8 cellular contexts compared by ENCODE assay signal in genomic region chr7:27165655-27166474, GRCh38. TPM values are rescaled to one million over a fixed set of nuclear protein-coding genes. Genes with fewer than 3 reads are reported as not detected.
DNase-seq lines count a peak whose midpoint lies in the region; ATAC-seq and TF ChIP-seq lines count a peak whose summit lies in the region.

No MANE protein-coding gene starts in this region.

- H3K4me2 ChIP-seq in mammary epithelial cell (ENCODE audit: insufficient read depth, low read depth, low read length), result no peak overlapping the region

- DNase-seq in AG04450 (ENCODE audit: low read depth, low spot score) (no peak), HFFc6 (peak; percentile 64), mammary epithelial cell (no peak), occipital lobe (lab: John Stamatoyannopoulos, UW) (no peak), NCI-H226 (no peak), endodermal cell (no peak)
- peak in 3 of 9 donors; percentile 17 to 42 (median 37) for DNase-seq in naive thymus-derived CD4-positive, alpha-beta T cell

- in situ Hi-C loops in mammary epithelial cell (cut with MboI; ENCODE audit: low sequenced_read_pairs in 2 of 2), result loop anchor here in 1 of 2 donors (25.0 kb wide), 2 partner anchors 1079 to 1279 kb away; no protein-coding TSS in a partner anchor

- WGBS in mammary epithelial cell (ENCODE audit: low coverage, missing lambda C conversion rate), result 52% methylated on average over 30 of the region's 58 CpGs
- 10 to 18% methylated on average over 30 to 56 of the region's 58 CpGs for WGBS in endodermal cell (ENCODE audit: insufficient coverage in 1 of 2, insufficient read length in 1 of 2), 2 experiments

- TF ChIP-seq CTCF in AG04450 (IDR thresholded peaks at IDR 0.05; ENCODE audit: low read depth, low read length) (no peak), HFFc6 (IDR thresholded peaks at IDR 0.05) (no peak), mammary epithelial cell (conservative IDR thresholded peaks at IDR 0.05 in 1 of 2, IDR thresholded peaks at IDR 0.05 in 1 of 2; ENCODE audit: extremely low read depth in 1 of 2, insufficient read depth in 1 of 2, low read depth in 1 of 2, low read length in 2 of 2) (no peak), endodermal cell (conservative IDR thresholded peaks at IDR 0.05) (no peak)

- intact Hi-C loops in mammary epithelial cell (cut with micrococcal nuclease), result loop anchor here (10.0 kb wide), 1 partner anchor 1071 kb away; no protein-coding TSS in a partner anchor
- intact Hi-C loops in naive thymus-derived CD4-positive, alpha-beta T cell (cut with micrococcal nuclease), result loop anchor here in 1 of 2 donors (2.0 kb wide), 1 partner anchor 19 kb away; the partner anchor contains the start of gene HOXA11

- CTCF ChIA-PET in AG04450 (lab: Charles Lee), result interaction anchor here (0.6 to 2.0 kb wide), 3 partner anchors 14 to 1273 kb away, joined by 3 to 16 read pairs (median 5); no protein-coding TSS in a partner anchor
- CTCF ChIA-PET in mammary epithelial cell (lab: Charles Lee; ENCODE audit: low non-redundant PET), result no interaction called here
- CTCF ChIA-PET in naive thymus-derived CD4-positive, alpha-beta T cell (lab: Charles Lee), result no interaction called here

- POLR2A ChIA-PET in AG04450 (lab: Yijun Ruan, JAX), result no interaction called here
- POLR2A ChIA-PET in naive thymus-derived CD4-positive, alpha-beta T cell (lab: Charles Lee), result interaction anchor here (0.8 to 1.2 kb wide), 2 partner anchors 13 to 21 kb away, joined by 3 to 4 read pairs; no protein-coding TSS in a partner anchor

- no peaks in the 10 kb centered on the region for H3K79me2 ChIP-seq in mammary epithelial cell (ENCODE audit: insufficient read depth, low read length)

- H3K9me3 ChIP-seq in AG04450 (ENCODE audit: control insufficient read depth, insufficient read depth, low read length), result peaks cover 24% of the 10 kb centered on the region; the same call in 1 of the 2 replicates
- H3K9me3 ChIP-seq in mammary epithelial cell (replicated peaks; ENCODE audit: insufficient read depth, low read length), result peaks cover 14% of the 10 kb centered on the region
- no peaks in the 10 kb centered on the region for H3K9me3 ChIP-seq in naive thymus-derived CD4-positive, alpha-beta T cell (ENCODE audit: control insufficient read depth in 2 of 3, low read length in 3 of 3)
- H3K9me3 ChIP-seq in endodermal cell (ENCODE audit: control insufficient read depth, low read length), result peaks cover 5% of the 10 kb centered on the region

- TSS peak; percentile 20 for BruUV-seq in mammary epithelial cell (replicated peaks; lab: Mats Ljungman, UMichigan)

- H3K27me3 ChIP-seq in AG04450 (ENCODE audit: control insufficient read depth, insufficient read depth, low read length) (peaks cover 71% of the 10 kb centered on the region), mammary epithelial cell (ENCODE audit: insufficient read depth, low read length) (peaks cover 15% of the 10 kb centered on the region), endodermal cell (ENCODE audit: control insufficient read depth, insufficient read depth, low read length, poor library complexity, severe bottlenecking) (peaks cover 100% of the 10 kb centered on the region)
- H3K27me3 ChIP-seq in naive thymus-derived CD4-positive, alpha-beta T cell (ENCODE audit: control insufficient read depth in 2 of 2, insufficient read depth in 2 of 2, low read length in 2 of 2), result peaks cover 37 to 72% of the 10 kb centered on the region in 2 donors

- H3K36me3 ChIP-seq in mammary epithelial cell (ENCODE audit: insufficient read depth, low read length) (no peaks in the 10 kb centered on the region), endodermal cell (ENCODE audit: control insufficient read depth, insufficient read depth, low read length) (no peaks in the 10 kb centered on the region)
- H3K36me3 ChIP-seq in naive thymus-derived CD4-positive, alpha-beta T cell (ENCODE audit: control insufficient read depth in 2 of 3, insufficient read depth in 3 of 3, low read length in 3 of 3), result no peaks in the 10 kb centered on the region

- H3K4me3 Mint-ChIP-seq in HFFc6, result peak overlapping the region; percentile 96
- peak overlapping the region in 9 of 10 donors; percentile 21 to 75 (median 66) for H3K4me3 Mint-ChIP-seq in naive thymus-derived CD4-positive, alpha-beta T cell
- H3K4me3 Mint-ChIP-seq in endodermal cell, result no peak overlapping the region

- H3K27ac ChIP-seq in AG04450 (ENCODE audit: low read depth, low read length) (no peak overlapping the region), mammary epithelial cell (ENCODE audit: insufficient read depth, low read depth, low read length) (no peak overlapping the region), endodermal cell (ENCODE audit: low read depth, low read length) (no peak overlapping the region)
- no peak overlapping the region for H3K27ac ChIP-seq in naive thymus-derived CD4-positive, alpha-beta T cell (ENCODE audit: low read depth, low read length)

- H3K9me3 Mint-ChIP-seq in HFFc6, result no peaks in the 10 kb centered on the region
- H3K9me3 Mint-ChIP-seq in naive thymus-derived CD4-positive, alpha-beta T cell, result peaks cover 0 to 23% (median 0%) of the 10 kb centered on the region in 11 donors
- peaks cover 8% of the 10 kb centered on the region for H3K9me3 Mint-ChIP-seq in endodermal cell

- peaks cover 62% of the 10 kb centered on the region for H3K36me3 Mint-ChIP-seq in HFFc6 (ENCODE audit: low read depth)
- peaks cover 0 to 5% (median 5%) of the 10 kb centered on the region in 5 donors for H3K36me3 Mint-ChIP-seq in naive thymus-derived CD4-positive, alpha-beta T cell
- H3K36me3 Mint-ChIP-seq in endodermal cell (ENCODE audit: low read depth), result no peaks in the 10 kb centered on the region

- H3K4me1 ChIP-seq in mammary epithelial cell (ENCODE audit: insufficient read depth, low read length) (peaks cover 19% of the 10 kb centered on the region), endodermal cell (ENCODE audit: control insufficient read depth, insufficient read depth, low read length) (no peaks in the 10 kb centered on the region)
- peaks cover 14 to 44% of the 10 kb centered on the region in 2 donors for H3K4me1 ChIP-seq in naive thymus-derived CD4-positive, alpha-beta T cell (ENCODE audit: control insufficient read depth in 2 of 2, insufficient read depth in 2 of 2, low read length in 2 of 2)

- H2AFZ ChIP-seq in mammary epithelial cell (ENCODE audit: low read depth, low read length), result no peak overlapping the region

- H3K9ac ChIP-seq in mammary epithelial cell (ENCODE audit: insufficient read depth, low read length), result no peak overlapping the region
- no peak overlapping the region for H3K9ac ChIP-seq in endodermal cell (ENCODE audit: extremely low read depth, low read length, poor library complexity, severe bottlenecking)

- no peaks in the 10 kb centered on the region for H4K20me1 ChIP-seq in mammary epithelial cell (ENCODE audit: insufficient read depth, low read length)

- H3K4me3 ChIP-seq in AG04450 (ENCODE audit: low read depth, low read length) (peak overlapping the region; percentile 58), mammary epithelial cell (replicated peaks in 1 of 3; ENCODE audit: insufficient read depth in 1 of 3, low read depth in 2 of 3, low read length in 3 of 3) (no peak overlapping the region), endodermal cell (ENCODE audit: low read length) (no peak overlapping the region)
- no peak overlapping the region for H3K4me3 ChIP-seq in naive thymus-derived CD4-positive, alpha-beta T cell (ENCODE audit: low read length)

- H3K4me1 Mint-ChIP-seq in HFFc6 (ENCODE audit: low read depth) (peaks cover 23% of the 10 kb centered on the region), endodermal cell (no peaks in the 10 kb centered on the region)
- H3K4me1 Mint-ChIP-seq in naive thymus-derived CD4-positive, alpha-beta T cell, result peaks cover 14 to 59% (median 26%) of the 10 kb centered on the region in 7 donors

- dilution Hi-C loops in mammary epithelial cell (cut with HindIII; ENCODE audit: low sequenced_read_pairs), result no loop called here

- peak overlapping the region; percentile 99 for H3K27ac Mint-ChIP-seq in HFFc6
- peak overlapping the region; percentile 48 to 89 (median 79) for H3K27ac Mint-ChIP-seq in naive thymus-derived CD4-positive, alpha-beta T cell
- H3K27ac Mint-ChIP-seq in endodermal cell, result no peak overlapping the region

- ATAC-seq in naive thymus-derived CD4-positive, alpha-beta T cell, result no peak
- ATAC-seq in HG02763 (IDR thresholded peaks at IDR 0.05; ENCODE audit: unreplicated experiment), result no peak

- H3K27me3 Mint-ChIP-seq in HFFc6 (ENCODE audit: insufficient read depth) (peaks cover 19% of the 10 kb centered on the region), endodermal cell (ENCODE audit: insufficient read depth) (peaks cover 100% of the 10 kb centered on the region)
- H3K27me3 Mint-ChIP-seq in naive thymus-derived CD4-positive, alpha-beta T cell, result peaks cover 66 to 85% (median 70%) of the 10 kb centered on the region in 5 donors

RNA-seq across cellular contexts. Expression of gene HOXA9, which starts 0.5 kb away (rescaled TPM):
- polyA plus RNA-seq in AG04450 (2011; rRNA removed) (0.78 and 1.5 TPM in 2 replicates), mammary epithelial cell (0.03 TPM)
- polyA minus RNA-seq in AG04450 (2011; rRNA and poly(A)+ RNA removed), result 0.18 TPM in 1 of 2 replicates, not detected in the other
- 10 to 100 TPM; 25.2 to 37.0 (median 26.7) TPM for total RNA-seq in HFFc6 (2021; fragmentation: NEBNext Ultra II Directional; extraction: Animal tissue kit (Norgen Biotek cat#: 25700))
- total RNA-seq in mammary epithelial cell (10 to 100 TPM in 1 of 2 donors, 1 to 10 TPM in 1; 7.8 to 25.1 TPM), occipital lobe (not detected), endodermal cell (not detected)
- polyA minus RNA-seq in mammary epithelial cell, result not detected
- 1 to 10 TPM in 1 of 5 experiments, under 1 TPM in 1, not detected in 3; 0.70 to 1.7 TPM for total RNA-seq in naive thymus-derived CD4-positive, alpha-beta T cell
- polyA plus RNA-seq in naive thymus-derived CD4-positive, alpha-beta T cell, result not detected
- 23.9 TPM for polyA plus RNA-seq in endodermal cell (2013, experiment 1 of 2)
- polyA plus RNA-seq in endodermal cell (2013, experiment 2 of 2), result 14.3 TPM

RNA-seq across cellular contexts. Expression of gene HOXA10, which starts 8.3 kb away (rescaled TPM):
- polyA plus RNA-seq in AG04450 (2011; rRNA removed), result 0.36 and 0.47 TPM in 2 replicates
- 0.28 and 0.56 TPM in 2 replicates for polyA minus RNA-seq in AG04450 (2011; rRNA and poly(A)+ RNA removed)
- 10 to 100 TPM; 38.9 to 43.5 (median 41.1) TPM for total RNA-seq in HFFc6 (2021; fragmentation: NEBNext Ultra II Directional; extraction: Animal tissue kit (Norgen Biotek cat#: 25700))
- total RNA-seq in mammary epithelial cell, result 1 to 10 TPM; 4.2 to 4.3 TPM
- polyA plus RNA-seq in mammary epithelial cell, result 0.18 TPM
- polyA minus RNA-seq in mammary epithelial cell, result not detected
- total RNA-seq in naive thymus-derived CD4-positive, alpha-beta T cell, result under 1 TPM in 1 of 5 experiments, not detected in 4; 0.66 TPM
- not detected for polyA plus RNA-seq in naive thymus-derived CD4-positive, alpha-beta T cell
- total RNA-seq in occipital lobe, result not detected
- total RNA-seq in endodermal cell, result not detected
- 12.7 TPM for polyA plus RNA-seq in endodermal cell (2013, experiment 1 of 2)
- 8.0 TPM for polyA plus RNA-seq in endodermal cell (2013, experiment 2 of 2)

RNA-seq across cellular contexts. Expression of gene HOXA7, which starts 9.4 kb away (rescaled TPM):
- 5.1 and 5.3 TPM in 2 replicates for polyA plus RNA-seq in AG04450 (2011; rRNA removed)
- polyA minus RNA-seq in AG04450 (2011; rRNA and poly(A)+ RNA removed), result 1.7 and 2.6 TPM in 2 replicates
- 1 to 10 TPM; 6.2 to 8.2 (median 6.8) TPM for total RNA-seq in HFFc6 (2021; fragmentation: NEBNext Ultra II Directional; extraction: Animal tissue kit (Norgen Biotek cat#: 25700))
- total RNA-seq in mammary epithelial cell, result 1 to 10 TPM; 2.3 to 8.0 TPM
- 3.9 TPM for polyA plus RNA-seq in mammary epithelial cell
- 3.7 TPM for polyA minus RNA-seq in mammary epithelial cell
- total RNA-seq in naive thymus-derived CD4-positive, alpha-beta T cell, result not detected
- not detected for polyA plus RNA-seq in naive thymus-derived CD4-positive, alpha-beta T cell
- total RNA-seq in occipital lobe, result not detected
- not detected for total RNA-seq in endodermal cell
- 7.1 TPM for polyA plus RNA-seq in endodermal cell (2013, experiment 1 of 2)
- 2.9 TPM for polyA plus RNA-seq in endodermal cell (2013, experiment 2 of 2)

RNA-seq across cellular contexts. Expression of gene HOXA3, which starts 13.5 kb away (rescaled TPM):
- polyA plus RNA-seq in AG04450 (2011; rRNA removed) (1.6 and 1.9 TPM in 2 replicates), mammary epithelial cell (1.4 TPM)
- polyA minus RNA-seq in AG04450 (2011; rRNA and poly(A)+ RNA removed), result 2.2 and 2.6 TPM in 2 replicates
- 1 to 10 TPM in 3 of 6 experiments, under 1 TPM in 3; 0.33 to 1.9 (median 1.1) TPM for total RNA-seq in HFFc6 (2021; fragmentation: NEBNext Ultra II Directional; extraction: Animal tissue kit (Norgen Biotek cat#: 25700))
- total RNA-seq in mammary epithelial cell (1 to 10 TPM; 2.0 to 9.9 TPM), occipital lobe (not detected), endodermal cell (not detected)
- polyA minus RNA-seq in mammary epithelial cell, result 0.83 TPM
- total RNA-seq in naive thymus-derived CD4-positive, alpha-beta T cell, result under 1 TPM in 1 of 5 experiments, not detected in 4; 0.12 TPM
- not detected for polyA plus RNA-seq in naive thymus-derived CD4-positive, alpha-beta T cell
- polyA plus RNA-seq in endodermal cell (2013, experiment 1 of 2), result 19.4 TPM
- polyA plus RNA-seq in endodermal cell (2013, experiment 2 of 2), result 15.9 TPM

RNA-seq across cellular contexts. Expression of gene HOXA6, which starts 18.3 kb away (rescaled TPM):
- polyA plus RNA-seq in AG04450 (2011; rRNA removed) (1.2 and 1.3 TPM in 2 replicates), mammary epithelial cell (0.71 TPM)
- 0.91 and 2.1 TPM in 2 replicates for polyA minus RNA-seq in AG04450 (2011; rRNA and poly(A)+ RNA removed)
- total RNA-seq in HFFc6 (2021; fragmentation: NEBNext Ultra II Directional; extraction: Animal tissue kit (Norgen Biotek cat#: 25700)), result 1 to 10 TPM; 2.3 to 3.8 (median 2.8) TPM
- total RNA-seq in mammary epithelial cell (1 to 10 TPM; 3.1 to 4.7 TPM), occipital lobe (not detected), endodermal cell (not detected)
- polyA minus RNA-seq in mammary epithelial cell, result 1.1 TPM
- under 1 TPM in 2 of 5 experiments, not detected in 3; 0.32 to 0.49 TPM for total RNA-seq in naive thymus-derived CD4-positive, alpha-beta T cell
- not detected for polyA plus RNA-seq in naive thymus-derived CD4-positive, alpha-beta T cell
- 8.6 TPM for polyA plus RNA-seq in endodermal cell (2013, experiment 1 of 2)
- polyA plus RNA-seq in endodermal cell (2013, experiment 2 of 2), result 5.5 TPM

Comparison
In these comparisons a context has a peak if more than half of its experiments do, and no peak if none do; other contexts are left out.
1. RNA of gene HOXA10, which starts 8.3 kb away (total RNA-seq): 38.9 to 43.5 TPM in HFFc6; 4.2 to 4.3 TPM in mammary epithelial cell, 0.66 TPM in naive thymus-derived CD4-positive, alpha-beta T cell, not detected in endodermal cell and not detected in occipital lobe (single experiment); every median in the first group is over 4 times any median in the second.